ENCODE assay signal across 25 cellular contexts in genomic region chr11:94813436-94813720, GRCh38. TPM values are rescaled to one million over a fixed set of nuclear protein-coding genes. Genes with fewer than 3 reads are reported as not detected.
DNase-seq lines count a peak whose midpoint lies in the region; TF ChIP-seq lines count a peak whose summit lies in the region.
"Had no signal": no experiment of that assay in that cellular context is flagged by ENCODE, and none has a peak within 500 bp of the region (broad histone marks: within the 10 kb centered on the region; RNA-seq: fewer than 3 reads in every experiment).

No MANE protein-coding gene starts in this region.

- H3K27me3 ChIP-seq in fibroblast of lung (ENCODE audit: control insufficient read depth, insufficient read depth, low read length), result no peaks in the 10 kb centered on the region
- no peaks in the 10 kb centered on the region for H3K27me3 ChIP-seq in rectal smooth muscle tissue (ENCODE audit: control insufficient read depth, insufficient read depth, low read length)
- H3K27me3 ChIP-seq in uterus, result no peaks in the 10 kb centered on the region
- no peaks in the 10 kb centered on the region for H3K27me3 ChIP-seq in WERI-Rb-1 (ENCODE audit: insufficient read depth, low read depth, severe bottlenecking)
- H3K27me3 ChIP-seq: BLaER1, dorsolateral prefrontal cortex, Peyer's patch, suprapubic skin had no signal

- intact Hi-C loops in uterus (cut with DNase I; ENCODE audit: low total_unique reads), result no loop called here

- H3K4me3 ChIP-seq in fibroblast of lung (replicated peaks in 1 of 4; ENCODE audit: control extremely low read depth in 1 of 4, insufficient read depth in 1 of 4, low read depth in 3 of 4, low read length in 4 of 4), result no peak overlapping the region
- H3K4me3 ChIP-seq in rectal smooth muscle tissue (ENCODE audit: low read length), result no peak overlapping the region
- H3K4me3 ChIP-seq in uterus, result no peak overlapping the region
- H3K4me3 ChIP-seq in WERI-Rb-1 (ENCODE audit: low read depth, low read length), result no peak overlapping the region
- H3K4me3 ChIP-seq: BLaER1, dorsolateral prefrontal cortex, GM12878, Peyer's patch, suprapubic skin had no signal

- H3K4me1 ChIP-seq in fibroblast of lung (ENCODE audit: control insufficient read depth, extremely low read depth, insufficient read depth, low read length) (peaks cover 20% of the 10 kb centered on the region), rectal smooth muscle tissue (ENCODE audit: control insufficient read depth, insufficient read depth, low read length) (peaks cover 25% of the 10 kb centered on the region), uterus (no peaks in the 10 kb centered on the region)
- H3K4me1 ChIP-seq: BLaER1, Peyer's patch had no signal

- peaks cover 18% of the 10 kb centered on the region for H3K79me2 ChIP-seq in fibroblast of lung (ENCODE audit: control insufficient read depth, insufficient read depth, low read length)

- H3K9me3 ChIP-seq in fibroblast of lung (ENCODE audit: control insufficient read depth, insufficient read depth, low read depth, low read length) (peaks cover 2% of the 10 kb centered on the region), uterus (no peaks in the 10 kb centered on the region), WERI-Rb-1 (ENCODE audit: severe bottlenecking) (peaks cover 6% of the 10 kb centered on the region)
- H3K9me3 ChIP-seq: Peyer's patch, suprapubic skin had no signal

- H4K20me1 ChIP-seq in fibroblast of lung (ENCODE audit: control insufficient read depth, extremely low read depth, insufficient read depth, low read length), result no peaks in the 10 kb centered on the region
- H4K20me1 ChIP-seq: BLaER1 had no signal

- no peak overlapping the region for H2AFZ ChIP-seq in fibroblast of lung (ENCODE audit: low read length)

- no peak overlapping the region for H3K4me2 ChIP-seq in fibroblast of lung (ENCODE audit: extremely low read depth, insufficient read depth, low read length)
- H3K4me2 ChIP-seq: BLaER1 had no signal

- DNase-seq in NCI-H226 (peak; percentile 88), fibroblast of lung (ENCODE audit: low read depth in 2 of 2) (no peak), uterus (no peak), NCI-H1105 (lab: John Stamatoyannopoulos, UW) (no peak), OCI-M2 (lab: John Stamatoyannopoulos, UW; ENCODE audit: unreplicated experiment) (no peak), WERI-Rb-1 (no peak)
- DNase-seq: activated CD4-positive, alpha-beta T cell treated with anti-CD3 and anti-CD28 coated beads for 48 hours; activated naive CD4-positive, alpha-beta T cell treated with anti-CD3 and anti-CD28 coated beads, Interleukin-2, amount 50 U/mL, for 16 hours; cerebellar nuclear complex; DMS153; dorsolateral prefrontal cortex; H9; Karpas-422; naive B cell; NCI-H1436; NCI-H2081 treated with DMSO at 0.1 percent for 48 hours; NCI-H2227 treated with DMSO at 0.1 percent for 48 hours; NCI-H748 treated with DMSO at 0.1 percent for 48 hours; Peyer's patch; SHP77 treated with DMSO at 0.1 percent for 48 hours had no signal

- H3K9ac ChIP-seq in fibroblast of lung (ENCODE audit: insufficient read depth, low read length) (no peak overlapping the region), rectal smooth muscle tissue (ENCODE audit: low read length) (no peak overlapping the region)
- H3K9ac ChIP-seq: BLaER1 had no signal

- H3K27ac ChIP-seq in fibroblast of lung (ENCODE audit: insufficient read depth, low read length) (peak overlapping the region; percentile 66), rectal smooth muscle tissue (ENCODE audit: low read depth, low read length) (peak overlapping the region; percentile 41), uterus (peak overlapping the region; percentile 23 to 52), WERI-Rb-1 (no peak overlapping the region)
- H3K27ac ChIP-seq: BLaER1, dorsolateral prefrontal cortex, suprapubic skin, VCaP had no signal

- H3K36me3 ChIP-seq in fibroblast of lung (ENCODE audit: control insufficient read depth, insufficient read depth, low read length) (peaks cover 4% of the 10 kb centered on the region), rectal smooth muscle tissue (ENCODE audit: control insufficient read depth, insufficient read depth, low read length) (no peaks in the 10 kb centered on the region), uterus (no peaks in the 10 kb centered on the region), WERI-Rb-1 (peaks cover 49% of the 10 kb centered on the region)
- H3K36me3 ChIP-seq: Peyer's patch had no signal

- TF ChIP-seq CTCF in fibroblast of lung (conservative IDR thresholded peaks at IDR 0.05 in 1 of 2, IDR thresholded peaks at IDR 0.05 in 1 of 2; ENCODE audit: low read depth in 1 of 2, low read length in 2 of 2) (no peak), uterus (IDR thresholded peaks at IDR 0.05) (no peak), WERI-Rb-1 (IDR thresholded peaks at IDR 0.05; ENCODE audit: low read depth, low read length) (no peak)

- no peak for TF ChIP-seq POLR2A in uterus (IDR thresholded peaks at IDR 0.05)

RNA-seq across cellular contexts. Expression of gene AMOTL1, which starts 45.2 kb away (rescaled TPM):
- total RNA-seq in fibroblast of lung (62.1 and 63.7 TPM in 2 replicates), uterus (100 to 1,000 TPM in 1 of 4 donors, 10 to 100 TPM in 3; 20.6 to 107 (median 41.5) TPM)
- 28.2 and 38.0 TPM in 2 replicates for polyA plus RNA-seq in fibroblast of lung
- polyA plus RNA-seq in fibroblast of lung (2012), result 22.5 and 37.8 TPM in 2 replicates
- polyA minus RNA-seq in fibroblast of lung (ENCODE audit: low replicate concordance), result 50.3 and 60.6 TPM in 2 replicates
